Comparison of ENCODE assay signal across 8 cellular contexts in genomic region chr2:96264656-96265348, GRCh38. TPM values are rescaled to one million over a fixed set of nuclear protein-coding genes. Genes with fewer than 3 reads are reported as not detected.
A peak's percentile ranks its signal among the peaks of the same experiment; 100 is the strongest.
DNase-seq lines count a peak whose midpoint lies in the region; ATAC-seq and TF ChIP-seq lines count a peak whose summit lies in the region.

No MANE protein-coding gene starts in this region.

- H3K36me3 ChIP-seq in HUES64 (ENCODE audit: insufficient read depth, low read length) (peaks cover 24% of the 10 kb centered on the region), tibial nerve (peaks cover 0 to 55% (median 4%) of the 10 kb centered on the region in 3 donors)

- H3K27me3 ChIP-seq in HUES64 (ENCODE audit: insufficient read depth, low read length) (no peaks in the 10 kb centered on the region), tibial nerve (no peaks in the 10 kb centered on the region)

- peaks cover 82% of the 10 kb centered on the region for H3K36me3 Mint-ChIP-seq in activated T-cell treated with anti-CD3 and anti-CD28 coated beads, Interleukin-2, amount 50 U/mL, for 24 hours (ENCODE audit: low read depth)
- H3K36me3 Mint-ChIP-seq in T-cell (peaks cover 17% of the 10 kb centered on the region), memory B cell (peaks cover 8% of the 10 kb centered on the region)

- H3K4me3 ChIP-seq in HUES64 (ENCODE audit: low read length) (peak overlapping the region; percentile 96), tibial nerve (peak overlapping the region; percentile 90 to 99 (median 96))

- peak overlapping the region; percentile 85 for H3K27ac Mint-ChIP-seq in activated T-cell treated with anti-CD3 and anti-CD28 coated beads, Interleukin-2, amount 50 U/mL, for 24 hours
- H3K27ac Mint-ChIP-seq in T-cell (peak overlapping the region; percentile 73 to 81), memory B cell (peak overlapping the region; percentile 60)

- TF ChIP-seq POLR2A in tibial nerve (IDR thresholded peaks at IDR 0.05), result no peak

- ATAC-seq in T-cell (replicated peaks in 1 of 4) (peak in 1 of 4 experiments; percentile 0), memory B cell (ENCODE audit: low read depth) (peak; percentile 9), GM18517 (IDR thresholded peaks at IDR 0.05; ENCODE audit: unreplicated experiment) (no peak)

- H3K4me1 ChIP-seq in HUES64 (ENCODE audit: insufficient read depth, low read length) (peaks cover 16% of the 10 kb centered on the region), tibial nerve (peaks cover 5 to 64% (median 46%) of the 10 kb centered on the region in 4 donors)

- H3K4me3 Mint-ChIP-seq in activated T-cell treated with anti-CD3 and anti-CD28 coated beads, Interleukin-2, amount 50 U/mL, for 24 hours, result peak overlapping the region; percentile 98
- H3K4me3 Mint-ChIP-seq in T-cell, result peak overlapping the region; percentile 79 to 98 (median 84)
- H3K4me3 Mint-ChIP-seq in memory B cell, result peak overlapping the region; percentile 97

- DNase-seq in activated T-cell treated with anti-CD3 and anti-CD28 coated beads, Interleukin-2, amount 50 U/mL, for 24 hours, result no peak
- DNase-seq in activated T-cell treated with anti-CD3 and anti-CD28 coated beads for 4 hours (no peak), T-cell (peak in 20 of 34 experiments; percentile 6 to 43 (median 18)), dermis microvascular lymphatic vessel endothelial cell (ENCODE audit: low read depth in 2 of 2) (peak; percentile 34 to 74), memory B cell (ENCODE audit: low spot score in 2 of 2) (peak; percentile 29 to 44), tibial nerve (ENCODE audit: low spot score in 2 of 2) (no peak)

- H3K27ac ChIP-seq in HUES64 (ENCODE audit: low read depth, low read length) (no peak overlapping the region), tibial nerve (peak overlapping the region; percentile 78 to 96 (median 94))

- no peak for TF ChIP-seq EP300 in tibial nerve (IDR thresholded peaks at IDR 0.05)

- TF ChIP-seq CTCF in tibial nerve (IDR thresholded peaks at IDR 0.05), result no peak

- POLR2A ChIA-PET in T-cell (lab: Charles Lee), result interaction anchor here in 1 of 2 donors (0.7 kb wide), 1 partner anchor 57 kb away, joined by 3 read pairs; no protein-coding TSS in a partner anchor

- H3K9me3 ChIP-seq in HUES64 (ENCODE audit: insufficient read depth, low read depth, low read length) (no peaks in the 10 kb centered on the region), tibial nerve (no peaks in the 10 kb centered on the region)

- H3K27me3 Mint-ChIP-seq in activated T-cell treated with anti-CD3 and anti-CD28 coated beads, Interleukin-2, amount 50 U/mL, for 24 hours, result no peaks in the 10 kb centered on the region
- H3K27me3 Mint-ChIP-seq in T-cell (no peaks in the 10 kb centered on the region), memory B cell (no peaks in the 10 kb centered on the region)

- CTCF ChIA-PET in T-cell (lab: Charles Lee), result interaction anchor here in 1 of 2 donors (0.5 to 0.8 kb wide), 3 partner anchors 8 to 272 kb away, joined by 3 read pairs; no protein-coding TSS in a partner anchor

- H3K4me1 Mint-ChIP-seq in activated T-cell treated with anti-CD3 and anti-CD28 coated beads, Interleukin-2, amount 50 U/mL, for 24 hours (ENCODE audit: low read depth), result peaks cover 65% of the 10 kb centered on the region
- H3K4me1 Mint-ChIP-seq in T-cell (peaks cover 57 to 68% (median 62%) of the 10 kb centered on the region in 3 donors), memory B cell (peaks cover 30% of the 10 kb centered on the region)

- no peaks in the 10 kb centered on the region for H3K9me3 Mint-ChIP-seq in activated T-cell treated with anti-CD3 and anti-CD28 coated beads, Interleukin-2, amount 50 U/mL, for 24 hours
- H3K9me3 Mint-ChIP-seq in T-cell, result no peaks in the 10 kb centered on the region
- H3K9me3 Mint-ChIP-seq in memory B cell, result no peaks in the 10 kb centered on the region

- WGBS in HUES64, result 25% methylated on average over 33 of the region's 33 CpGs
- 19 to 37% methylated on average over 11 to 27 of the region's 33 CpGs for WGBS in tibial nerve, 2 donors

- peak overlapping the region; percentile 66 for H3K9ac ChIP-seq in HUES64 (ENCODE audit: low read depth, low read length)

RNA-seq across cellular contexts. Expression of gene TMEM127, which starts 1.0 kb away (rescaled TPM):
- polyA plus RNA-seq in HUES64 (2013, experiment 1 of 2), result 16.8 TPM
- polyA plus RNA-seq in HUES64 (2013, experiment 2 of 2), result 16.8 TPM
- total RNA-seq in T-cell (10 to 100 TPM; 31.2 to 43.0 (median 40.4) TPM), dermis microvascular lymphatic vessel endothelial cell (17.8 and 25.8 TPM in 2 replicates), tibial nerve (10 to 100 TPM; 27.1 to 35.4 (median 30.7) TPM)

RNA-seq across cellular contexts. Expression of gene CIAO1, which starts 1.2 kb away (rescaled TPM):
- 50.8 TPM for polyA plus RNA-seq in HUES64 (2013, experiment 1 of 2)
- 46.6 TPM for polyA plus RNA-seq in HUES64 (2013, experiment 2 of 2)
- total RNA-seq in T-cell (10 to 100 TPM; 65.2 to 87.0 (median 80.2) TPM), dermis microvascular lymphatic vessel endothelial cell (84.2 and 100 TPM in 2 replicates), tibial nerve (100 to 1,000 TPM; 132 to 172 (median 151) TPM)

RNA-seq across cellular contexts. Expression of gene SNRNP200, which starts 40.5 kb away (rescaled TPM):
- polyA plus RNA-seq in HUES64 (2013, experiment 1 of 2), result 135 TPM
- 130 TPM for polyA plus RNA-seq in HUES64 (2013, experiment 2 of 2)
- 100 to 1,000 TPM; 200 to 254 (median 203) TPM for total RNA-seq in T-cell
- 47.8 and 65.4 TPM in 2 replicates for total RNA-seq in dermis microvascular lymphatic vessel endothelial cell
- total RNA-seq in tibial nerve, result 100 to 1,000 TPM in 1 of 4 donors, 10 to 100 TPM in 3; 79.4 to 106 (median 90.1) TPM

RNA-seq across cellular contexts. Expression of gene STARD7, which starts 56.2 kb away (rescaled TPM):
- 141 TPM for polyA plus RNA-seq in HUES64 (2013, experiment 1 of 2)
- polyA plus RNA-seq in HUES64 (2013, experiment 2 of 2), result 127 TPM
- total RNA-seq in T-cell (10 to 100 TPM; 65.0 to 95.3 (median 84.4) TPM), dermis microvascular lymphatic vessel endothelial cell (238 and 252 TPM in 2 replicates), tibial nerve (100 to 1,000 TPM in 1 of 4 donors, 10 to 100 TPM in 3; 77.3 to 111 (median 85.0) TPM)

Comparison
In these comparisons a context has a peak if more than half of its experiments do, and no peak if none do; other contexts are left out.
1. DNase-seq: peak in T-cell (20 of 34), dermis microvascular lymphatic vessel endothelial cell (2 of 2) and memory B cell (2 of 2); none in activated T-cell treated with anti-CD3 and anti-CD28 coated beads, Interleukin-2, amount 50 U/mL, for 24 hours (single experiment), activated T-cell treated with anti-CD3 and anti-CD28 coated beads for 4 hours (single experiment) and tibial nerve (0 of 2).
2. Peak in every context shown above with its lines, with median percentiles within 50 percentile points of each other: H3K27ac Mint-ChIP-seq and H3K4me3 Mint-ChIP-seq.